Comparison of ENCODE assay signal across 8 cellular contexts in the genomic region with DNA sequence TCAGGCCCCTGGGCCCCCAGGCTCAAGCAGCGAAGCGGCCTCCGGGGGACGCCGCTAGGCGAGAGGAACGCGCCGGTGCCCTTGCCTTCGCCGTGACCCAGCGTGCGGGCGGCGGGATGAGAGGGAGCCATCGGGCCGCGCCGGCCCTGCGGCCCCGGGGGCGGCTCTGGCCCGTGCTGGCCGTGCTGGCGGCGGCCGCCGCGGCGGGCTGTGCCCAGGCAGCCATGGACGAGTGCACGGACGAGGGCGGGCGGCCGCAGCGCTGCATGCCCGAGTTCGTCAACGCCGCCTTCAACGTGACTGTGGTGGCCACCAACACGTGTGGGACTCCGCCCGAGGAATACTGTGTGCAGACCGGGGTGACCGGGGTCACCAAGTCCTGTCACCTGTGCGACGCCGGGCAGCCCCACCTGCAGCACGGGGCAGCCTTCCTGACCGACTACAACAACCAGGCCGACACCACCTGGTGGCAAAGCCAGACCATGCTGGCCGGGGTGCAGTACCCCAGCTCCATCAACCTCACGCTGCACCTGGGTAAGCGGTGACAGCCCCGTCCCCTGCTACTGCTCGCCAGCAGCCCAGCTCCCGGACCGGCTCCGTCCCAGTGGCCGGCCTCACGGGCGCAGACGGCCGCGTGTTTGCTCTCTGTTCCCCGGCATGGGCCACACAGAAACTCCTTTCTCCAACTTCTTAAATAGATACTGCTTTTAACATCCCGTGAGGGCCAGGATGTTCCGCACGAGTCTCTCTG. TPM values are rescaled to one million over a fixed set of nuclear protein-coding genes. Genes with fewer than 3 reads are reported as not detected.
DNase-seq lines count a peak whose midpoint lies in the region; ATAC-seq and TF ChIP-seq lines count a peak whose summit lies in the region.

No MANE protein-coding gene starts in this region.

- peaks cover 54% of the 10 kb centered on the region for H3K27me3 Mint-ChIP-seq in activated CD4-positive, alpha-beta T cell treated with anti-CD3 and anti-CD28 coated beads for 36 hours
- peaks cover 58 to 70% of the 10 kb centered on the region in 2 donors for H3K27me3 Mint-ChIP-seq in T-cell
- H3K27me3 Mint-ChIP-seq in stimulated activated memory B cell treated with anti-CD40 and anti-IgM and Interleukin-4, amounts not matched to agents 10 μg/mL and 1 μg/mL and 100 μg/mL, for 72 hours: no peaks in the 10 kb centered on the region

- TF ChIP-seq CTCF in colonic mucosa (IDR thresholded peaks at IDR 0.05) (peak; percentile 38), lower leg skin (IDR thresholded peaks at IDR 0.05) (no peak)

- H3K4me1 ChIP-seq in colonic mucosa: no peaks in the 10 kb centered on the region

- H3K36me3 ChIP-seq in colonic mucosa: no peaks in the 10 kb centered on the region

- peak; percentile 74 for ATAC-seq in activated CD4-positive, alpha-beta T cell treated with anti-CD3 and anti-CD28 coated beads for 36 hours
- ATAC-seq in HG02588 (IDR thresholded peaks at IDR 0.05; ENCODE audit: unreplicated experiment): peak; percentile 61
- ATAC-seq in T-cell (replicated peaks in 1 of 4): peak; percentile 48 to 73 (median 68)
- ATAC-seq in stimulated activated memory B cell treated with anti-CD40 and anti-IgM and Interleukin-4, amounts not matched to agents 10 μg/mL and 1 μg/mL and 100 μg/mL, for 72 hours: peak; percentile 87

- H3K4me1 Mint-ChIP-seq in activated CD4-positive, alpha-beta T cell treated with anti-CD3 and anti-CD28 coated beads for 36 hours: peaks cover 10% of the 10 kb centered on the region
- H3K4me1 Mint-ChIP-seq in T-cell: peaks cover 12 to 23% (median 19%) of the 10 kb centered on the region in 3 donors
- peaks cover 40% of the 10 kb centered on the region for H3K4me1 Mint-ChIP-seq in stimulated activated memory B cell treated with anti-CD40 and anti-IgM and Interleukin-4, amounts not matched to agents 10 μg/mL and 1 μg/mL and 100 μg/mL, for 72 hours

- POLR2A ChIA-PET in activated CD4-positive, alpha-beta T cell treated with anti-CD3 and anti-CD28 coated beads for 36 hours (lab: Charles Lee): no interaction called here
- POLR2A ChIA-PET in T-cell (lab: Charles Lee): no interaction called here

- H3K27me3 ChIP-seq in colonic mucosa: no peaks in the 10 kb centered on the region

- H3K9me3 ChIP-seq in colonic mucosa: no peaks in the 10 kb centered on the region

- H3K9ac ChIP-seq in colonic mucosa (ENCODE audit: low read depth in 2 of 2, low read length in 2 of 2): peak overlapping the region; percentile 82 to 95

- H3K4me3 Mint-ChIP-seq in activated CD4-positive, alpha-beta T cell treated with anti-CD3 and anti-CD28 coated beads for 36 hours: peak overlapping the region; percentile 58
- H3K4me3 Mint-ChIP-seq in T-cell: peak overlapping the region; percentile 74 to 82 (median 79)
- peak overlapping the region; percentile 86 for H3K4me3 Mint-ChIP-seq in stimulated activated memory B cell treated with anti-CD40 and anti-IgM and Interleukin-4, amounts not matched to agents 10 μg/mL and 1 μg/mL and 100 μg/mL, for 72 hours

- no peak overlapping the region for H3K27ac Mint-ChIP-seq in activated CD4-positive, alpha-beta T cell treated with anti-CD3 and anti-CD28 coated beads for 36 hours
- H3K27ac Mint-ChIP-seq in T-cell: no peak overlapping the region
- H3K27ac Mint-ChIP-seq in stimulated activated memory B cell treated with anti-CD40 and anti-IgM and Interleukin-4, amounts not matched to agents 10 μg/mL and 1 μg/mL and 100 μg/mL, for 72 hours: peak overlapping the region; percentile 74

- CTCF ChIA-PET in activated CD4-positive, alpha-beta T cell treated with anti-CD3 and anti-CD28 coated beads for 36 hours (lab: Charles Lee): interaction anchor here (1.3 kb wide), 1 partner anchor 69 kb away, joined by 3 read pairs; no protein-coding TSS in a partner anchor
- CTCF ChIA-PET in T-cell (lab: Charles Lee): no interaction called here

- no peaks in the 10 kb centered on the region for H3K36me3 Mint-ChIP-seq in activated CD4-positive, alpha-beta T cell treated with anti-CD3 and anti-CD28 coated beads for 36 hours (ENCODE audit: low read depth)
- H3K36me3 Mint-ChIP-seq in T-cell: no peaks in the 10 kb centered on the region
- peaks cover 4% of the 10 kb centered on the region for H3K36me3 Mint-ChIP-seq in stimulated activated memory B cell treated with anti-CD40 and anti-IgM and Interleukin-4, amounts not matched to agents 10 μg/mL and 1 μg/mL and 100 μg/mL, for 72 hours

- intact Hi-C loops in activated CD4-positive, alpha-beta T cell treated with anti-CD3 and anti-CD28 coated beads for 36 hours (cut with DNase I, micrococcal nuclease): loop anchor here (5.0 to 10.0 kb wide), 5 partner anchors 61 to 611 kb away; a partner anchor contains a TSS
- intact Hi-C loops in colonic mucosa (cut with DNase I): loop anchor here (5.0 kb wide), 1 partner anchor 61 kb away; no protein-coding TSS in a partner anchor
- intact Hi-C loops in lower leg skin (cut with DNase I; ENCODE audit: low total_unique reads): no loop called here

- 0 to 1% methylated on average over 16 to 18 of the region's 71 CpGs for WGBS in lower leg skin, 2 donors

- no peak for TF ChIP-seq POLR2A in lower leg skin (IDR thresholded peaks at IDR 0.05)

- H3K4me3 ChIP-seq in colonic mucosa (peak overlapping the region; percentile 69), lower leg skin (ENCODE audit: low read depth, poor library complexity, severe bottlenecking) (peak overlapping the region; percentile 67)

- peak overlapping the region; percentile 91 for H3K27ac ChIP-seq in colonic mucosa

- peak; percentile 70 for DNase-seq in activated CD4-positive, alpha-beta T cell treated with anti-CD3 and anti-CD28 coated beads for 36 hours
- DNase-seq in activated CD4-positive, alpha-beta T cell treated with anti-CD3 and anti-CD28 coated beads for 1 hour: no peak
- peak; percentile 94 for DNase-seq in NAMALWA (ENCODE audit: low spot score)
- DNase-seq in T-cell: peak in 8 of 34 experiments; percentile 4 to 20 (median 10)
- DNase-seq in colonic mucosa: peak; percentile 81
- peak; percentile 46 to 92 for DNase-seq in lower leg skin (ENCODE audit: low spot score in 2 of 2)

- no peaks in the 10 kb centered on the region for H3K9me3 Mint-ChIP-seq in activated CD4-positive, alpha-beta T cell treated with anti-CD3 and anti-CD28 coated beads for 36 hours (ENCODE audit: low read depth)
- H3K9me3 Mint-ChIP-seq in T-cell: peaks cover 0 to 4% (median 0%) of the 10 kb centered on the region in 3 donors
- no peaks in the 10 kb centered on the region for H3K9me3 Mint-ChIP-seq in stimulated activated memory B cell treated with anti-CD40 and anti-IgM and Interleukin-4, amounts not matched to agents 10 μg/mL and 1 μg/mL and 100 μg/mL, for 72 hours

RNA-seq across cellular contexts. Expression of a gene that starts 0.6 kb away (rescaled TPM):
- total RNA-seq in activated CD4-positive, alpha-beta T cell treated with anti-CD3 and anti-CD28 coated beads for 36 hours: under 1 TPM; 0.25 to 0.46 TPM
- total RNA-seq in T-cell (1 to 10 TPM in 3 of 5 donors, under 1 TPM in 2; 0.30 to 3.1 (median 2.1) TPM), colonic mucosa (10 to 100 TPM; 28.0 to 54.6 TPM), lower leg skin (100 to 1,000 TPM in 1 of 4 donors, 10 to 100 TPM in 3; 76.9 to 159 (median 81.0) TPM)

Comparison
In these comparisons a context has a peak if more than half of its experiments do, and no peak if none do; other contexts are left out.
1. RNA of a gene that starts 0.6 kb away (total RNA-seq): 76.9 to 159 TPM in lower leg skin and 28.0 to 54.6 TPM in colonic mucosa; 0.30 to 3.1 TPM in T-cell and 0.25 to 0.46 TPM in activated CD4-positive, alpha-beta T cell treated with anti-CD3 and anti-CD28 coated beads for 36 hours; every median in the first group is over 4 times any median in the second.
2. Peak in every context shown above with its lines, with median percentiles within 50 percentile points of each other: ATAC-seq and H3K4me3 Mint-ChIP-seq.